ENCODE assay signal across 17 cellular contexts in genomic region chr3:196232882-196233251, GRCh38. TPM values are rescaled to one million over a fixed set of nuclear protein-coding genes. Genes with fewer than 3 reads are reported as not detected.
"Had no signal": no experiment of that assay in that cellular context is flagged by ENCODE, and none has a peak within 500 bp of the region (broad histone marks: within the 10 kb centered on the region; RNA-seq: fewer than 3 reads in every experiment).

No MANE protein-coding gene starts in this region.

- H3K27me3 Mint-ChIP-seq: type B pancreatic cell had no signal

- H3K27ac Mint-ChIP-seq: type B pancreatic cell had no signal

- DNase-seq: activated CD8-positive, alpha-beta memory T cell treated with anti-CD3 and anti-CD28 coated beads, Interleukin-2, amount 50 U/mL, for 48 hours; activated naive CD4-positive, alpha-beta T cell treated with anti-CD3 and anti-CD28 coated beads, Interleukin-2, amount 50 U/mL, for 16 hours; amygdala; body of pancreas; islet precursor cell; midbrain; SK-N-SH; stimulated activated CD4-positive, alpha-beta T cell treated with anti-CD3 and anti-CD28 coated beads, Interleukin-12 subunit alpha, Interleukin-12 subunit beta, amount 100 ng/mL, for 4 hours; stimulated activated CD4-positive, alpha-beta T cell treated with anti-CD3 and anti-CD28 coated beads, Interleukin-2, amount 100 ng/mL, for 24 hours; stimulated activated naive CD4-positive, alpha-beta T cell; T-helper 1 cell had no signal

- H3K27me3 ChIP-seq: body of pancreas had no signal

- H3K9me3 Mint-ChIP-seq: type B pancreatic cell had no signal

- H3K4me3 ChIP-seq: body of pancreas, lung had no signal

- H3K4me3 Mint-ChIP-seq: type B pancreatic cell had no signal

- H3K27ac ChIP-seq: body of pancreas had no signal

- ATAC-seq: body of pancreas, esophagus mucosa had no signal

- H3K9me3 ChIP-seq: body of pancreas, SK-N-SH had no signal

RNA-seq across cellular contexts. Expression of gene SLC51A, which starts 16.5 kb away (rescaled TPM):
- total RNA-seq: esophagus mucosa, myocyte, renal cortical epithelial cell had no signal
- polyA plus RNA-seq: SK-N-SH had no signal

RNA-seq across cellular contexts. Expression of gene ZDHHC19, which starts 21.7 kb away (rescaled TPM):
- total RNA-seq: body of pancreas, esophagus mucosa, myocyte, renal cortical epithelial cell, temporal lobe had no signal
- polyA plus RNA-seq: SK-N-SH had no signal
